10 cellular contexts compared by ENCODE assay signal in genomic region chr16:50697421-50697715, GRCh38. TPM values are rescaled to one million over a fixed set of nuclear protein-coding genes. Genes with fewer than 3 reads are reported as not detected.
A peak's percentile ranks its signal among the peaks of the same experiment; 100 is the strongest.
DNase-seq lines count a peak whose midpoint lies in the region; ATAC-seq and TF ChIP-seq lines count a peak whose summit lies in the region.
"Had no signal": no experiment of that assay in that cellular context is flagged by ENCODE, and none has a peak within 500 bp of the region (broad histone marks: within the 10 kb centered on the region; RNA-seq: fewer than 3 reads in every experiment).

No MANE protein-coding gene starts in this region.

- CTCF ChIA-PET in activated CD4-positive, alpha-beta memory T cell treated with anti-CD3 and anti-CD28 coated beads for 36 hours (lab: Charles Lee) = interaction anchor here (0.8 to 8.6 kb wide), 9 partner anchors 12 to 109 kb away, joined by 3 to 60 read pairs (median 7); partner anchors contain the start of genes CYLD and SNX20
- CTCF ChIA-PET in PC-3 (lab: Charles Lee) = no interaction called here

- H3K4me1 ChIP-seq in gastroesophageal sphincter = peaks cover 0 to 53% (median 13%) of the 10 kb centered on the region in 3 donors
- peaks cover 34 to 56% (median 45%) of the 10 kb centered on the region in 3 donors for H3K4me1 ChIP-seq in skeletal muscle tissue (ENCODE audit: control insufficient read depth in 3 of 3, insufficient read depth in 3 of 3, low read length in 3 of 3)
- H3K4me1 ChIP-seq in PC-3 (ENCODE audit: insufficient read depth, low read length) = no peaks in the 10 kb centered on the region

- no peak for TF ChIP-seq POLR2A in gastroesophageal sphincter (IDR thresholded peaks at IDR 0.05)

- H3K36me3 ChIP-seq in gastroesophageal sphincter (no peaks in the 10 kb centered on the region), skeletal muscle tissue (ENCODE audit: control insufficient read depth in 3 of 3, insufficient read depth in 3 of 3, low read length in 3 of 3) (no peaks in the 10 kb centered on the region), PC-3 (ENCODE audit: low read depth, low read length) (no peaks in the 10 kb centered on the region)

- no peaks in the 10 kb centered on the region for H3F3A ChIP-seq in PC-3 (ENCODE audit: low read length, unreplicated experiment)

- H3K27me3 Mint-ChIP-seq in activated CD4-positive, alpha-beta memory T cell treated with anti-CD3 and anti-CD28 coated beads for 36 hours = no peaks in the 10 kb centered on the region

- no peak overlapping the region for H2AFZ ChIP-seq in PC-3 (ENCODE audit: low read length)

- H3K9me3 ChIP-seq in gastroesophageal sphincter (no peaks in the 10 kb centered on the region), skeletal muscle tissue (ENCODE audit: control insufficient read depth in 3 of 3, low read length in 3 of 3) (no peaks in the 10 kb centered on the region), PC-3 (ENCODE audit: low read length) (no peaks in the 10 kb centered on the region)

- peak overlapping the region; percentile 57 for H3K4me3 ChIP-seq in GM12865 (ENCODE audit: low read depth, low read length)
- peak overlapping the region in 1 of 2 donors; percentile 45 for H3K4me3 ChIP-seq in gastroesophageal sphincter
- peak overlapping the region in 2 of 3 donors; percentile 79 to 81 for H3K4me3 ChIP-seq in skeletal muscle tissue (ENCODE audit: low read length in 3 of 3)
- no peak overlapping the region for H3K4me3 ChIP-seq in PC-3 (ENCODE audit: low read length)

- no peaks in the 10 kb centered on the region for H3K79me2 ChIP-seq in PC-3 (ENCODE audit: low read length)

- peaks cover 32% of the 10 kb centered on the region for H3K36me3 Mint-ChIP-seq in activated CD4-positive, alpha-beta memory T cell treated with anti-CD3 and anti-CD28 coated beads for 36 hours

- H3K4me2 ChIP-seq in PC-3 (ENCODE audit: low read length) = no peak overlapping the region

- H3K9me3 Mint-ChIP-seq in activated CD4-positive, alpha-beta memory T cell treated with anti-CD3 and anti-CD28 coated beads for 36 hours = no peaks in the 10 kb centered on the region

- no peaks in the 10 kb centered on the region for H3K9me2 ChIP-seq in PC-3 (replicated peaks; ENCODE audit: low read length)

- 80 to 83% methylated on average over 1 of the region's 5 CpGs for WGBS in gastroesophageal sphincter (ENCODE audit: low coverage in 1 of 2), 2 donors

- no TSS peak for BruUV-seq in PC-3 (replicated peaks; lab: Mats Ljungman, UMichigan)

- DNase-seq in GM12865 (ENCODE audit: low read depth) (no peak), PC-3 (no peak), foreskin melanocyte (no peak), NCI-H2081 treated with DMSO at 0.1 percent for 48 hours (lab: John Stamatoyannopoulos, UW) (no peak)
- DNase-seq in activated CD4-positive, alpha-beta memory T cell treated with anti-CD3 and anti-CD28 coated beads for 36 hours = no peak
- DNase-seq: NCI-H187 treated with DMSO at 0.1 percent for 48 hours had no signal

- intact Hi-C loops in activated CD4-positive, alpha-beta memory T cell treated with anti-CD3 and anti-CD28 coated beads for 36 hours (cut with micrococcal nuclease) = loop anchor here (5.0 kb wide), 1 partner anchor 420 kb away; no protein-coding TSS in a partner anchor
- intact Hi-C loops in PC-3 (cut with micrococcal nuclease) = no loop called here

- POLR2A ChIA-PET in activated CD4-positive, alpha-beta memory T cell treated with anti-CD3 and anti-CD28 coated beads for 36 hours (lab: Charles Lee) = interaction anchor here (1.2 to 7.9 kb wide), 5 partner anchors 11 to 47 kb away, joined by 4 to 123 read pairs (median 21); partner anchors contain the start of genes CYLD and SNX20
- POLR2A ChIA-PET in PC-3 (lab: Charles Lee; ENCODE audit: unreplicated experiment) = no interaction called here

- peak overlapping the region; percentile 98 for H3K27ac Mint-ChIP-seq in activated CD4-positive, alpha-beta memory T cell treated with anti-CD3 and anti-CD28 coated beads for 36 hours

- TF ChIP-seq CTCF in GM12865 (IDR thresholded peaks at IDR 0.05; ENCODE audit: insufficient read depth, low read depth, low read length, missing control alignments) (no peak), gastroesophageal sphincter (IDR thresholded peaks at IDR 0.05) (no peak), PC-3 (conservative IDR thresholded peaks at IDR 0.05; ENCODE audit: low read depth, low read length) (no peak)

- H3K27ac ChIP-seq in gastroesophageal sphincter = peak overlapping the region in 3 of 4 donors; percentile 53 to 71 (median 63)
- peak overlapping the region; percentile 60 for H3K27ac ChIP-seq in skeletal muscle tissue (ENCODE audit: low read depth, low read length)
- no peak overlapping the region for H3K27ac ChIP-seq in PC-3 (ENCODE audit: low read length)

- peak overlapping the region; percentile 78 for H3K4me3 Mint-ChIP-seq in activated CD4-positive, alpha-beta memory T cell treated with anti-CD3 and anti-CD28 coated beads for 36 hours

- H3K27me3 ChIP-seq in gastroesophageal sphincter = no peaks in the 10 kb centered on the region
- H3K27me3 ChIP-seq in skeletal muscle tissue (ENCODE audit: control insufficient read depth in 3 of 3, insufficient read depth in 3 of 3, low read length in 3 of 3) = no peaks in the 10 kb centered on the region
- H3K27me3 ChIP-seq in PC-3 (ENCODE audit: low read length) = no peaks in the 10 kb centered on the region

- H3K4me1 Mint-ChIP-seq in activated CD4-positive, alpha-beta memory T cell treated with anti-CD3 and anti-CD28 coated beads for 36 hours (ENCODE audit: low read depth) = peaks cover 91% of the 10 kb centered on the region

- TF ChIP-seq EP300 in gastroesophageal sphincter (IDR thresholded peaks at IDR 0.05) = no peak

- H3K9ac ChIP-seq in skeletal muscle tissue (ENCODE audit: low read depth in 1 of 3, low read length in 3 of 3) = peak overlapping the region in 2 of 3 donors; percentile 66 to 87
- H3K9ac ChIP-seq in PC-3 (ENCODE audit: low read length) = no peak overlapping the region

- ATAC-seq in gastroesophageal sphincter = no peak
- ATAC-seq in PC-3 = no peak
- ATAC-seq in GM21786 (IDR thresholded peaks at IDR 0.05; ENCODE audit: unreplicated experiment) = no peak

- H4K20me1 ChIP-seq in PC-3 (ENCODE audit: low read length) = no peaks in the 10 kb centered on the region

RNA-seq across cellular contexts. Expression of gene NOD2, which starts 4.0 kb away (rescaled TPM):
- total RNA-seq in activated CD4-positive, alpha-beta memory T cell treated with anti-CD3 and anti-CD28 coated beads for 36 hours = 10 to 100 TPM; 17.9 to 18.7 TPM
- 1 to 10 TPM in 3 of 4 donors, under 1 TPM in 1; 0.82 to 5.9 (median 3.5) TPM for total RNA-seq in gastroesophageal sphincter
- total RNA-seq in skeletal muscle tissue = 0.52 TPM
- 0.07 TPM in 1 of 2 replicates, not detected in the other for total RNA-seq in PC-3 (2014; rRNA removed)

RNA-seq across cellular contexts. Expression of gene SNX20, which starts 16.3 kb away (rescaled TPM):
- total RNA-seq in activated CD4-positive, alpha-beta memory T cell treated with anti-CD3 and anti-CD28 coated beads for 36 hours = 10 to 100 TPM; 55.4 to 56.9 TPM
- total RNA-seq in gastroesophageal sphincter = 1 to 10 TPM in 3 of 4 donors, under 1 TPM in 1; 0.84 to 1.8 (median 1.0) TPM
- 1.0 TPM for total RNA-seq in skeletal muscle tissue
- total RNA-seq in PC-3 (2014; rRNA removed) = not detected in 2 replicates
- total RNA-seq: RPMI7951 had no signal

RNA-seq across cellular contexts. Expression of gene CYLD, which starts 44.5 kb away (rescaled TPM):
- total RNA-seq in activated CD4-positive, alpha-beta memory T cell treated with anti-CD3 and anti-CD28 coated beads for 36 hours = 100 to 1,000 TPM; 133 to 135 TPM
- 10 to 100 TPM; 39.2 to 82.5 (median 53.2) TPM for total RNA-seq in gastroesophageal sphincter
- 32.4 TPM for total RNA-seq in skeletal muscle tissue
- total RNA-seq in PC-3 (2014; rRNA removed) = 8.5 and 8.6 TPM in 2 replicates

Comparison
In these comparisons a context has a peak if more than half of its experiments do, and no peak if none do; other contexts are left out.
1. RNA of gene SNX20, which starts 16.3 kb away (total RNA-seq): 55.4 to 56.9 TPM in activated CD4-positive, alpha-beta memory T cell treated with anti-CD3 and anti-CD28 coated beads for 36 hours; 0.84 to 1.8 TPM in gastroesophageal sphincter, 1.0 TPM in skeletal muscle tissue (single experiment) and not detected in PC-3; every median in the first group is over 10 times any median in the second.